Comparison of ENCODE assay signal across 23 cellular contexts in the genomic region with DNA sequence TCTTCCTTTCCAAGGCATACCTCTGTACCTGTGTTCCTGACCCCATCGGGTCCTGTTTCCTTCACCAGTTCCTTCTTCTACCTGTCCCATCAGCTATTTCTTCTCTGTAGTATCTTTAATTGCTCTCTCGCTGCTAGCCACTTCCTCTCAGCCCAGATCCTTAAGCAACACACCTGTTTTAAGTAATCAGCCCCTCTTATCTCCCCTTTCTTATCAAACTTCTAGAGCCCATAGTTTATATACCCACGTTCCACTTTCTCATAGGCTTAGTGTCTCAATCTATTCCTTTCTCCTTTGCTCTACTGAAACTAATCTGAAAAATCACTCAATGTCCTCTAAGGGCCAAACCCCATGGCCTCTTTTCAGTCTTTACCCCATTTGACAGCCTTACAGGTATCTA.
"Had no signal": no experiment of that assay in that cellular context is flagged by ENCODE, and none has a peak within 500 bp of the region (broad histone marks: within the 10 kb centered on the region; RNA-seq: fewer than 3 reads in every experiment).

No MANE protein-coding gene starts in this region.

- H3K79me2 ChIP-seq: hepatocyte had no signal

- H3K4me3 Mint-ChIP-seq: dendritic cell treated with granulocyte-macrophage colony-stimulating factor and Interleukin-4, amounts not matched to agents 40 ng/mL and 50 ng/mL, for 4 days; effector memory CD8-positive, alpha-beta T cell; immature natural killer cell had no signal

- H3K4me1 ChIP-seq: colonic mucosa had no signal

- H3K27me3 Mint-ChIP-seq: dendritic cell treated with granulocyte-macrophage colony-stimulating factor and Interleukin-4, amounts not matched to agents 40 ng/mL and 50 ng/mL, for 4 days; effector memory CD8-positive, alpha-beta T cell had no signal

- H3K9me3 ChIP-seq: colonic mucosa, esophagus muscularis mucosa, gastroesophageal sphincter, heart left ventricle, left ventricle myocardium inferior, lower lobe of right lung had no signal

- H3K36me3 ChIP-seq: colonic mucosa, esophagus muscularis mucosa, gastroesophageal sphincter, heart left ventricle, left ventricle myocardium inferior, lower lobe of right lung had no signal

- H3K27ac ChIP-seq: colonic mucosa, esophagus muscularis mucosa, foreskin keratinocyte, gastroesophageal sphincter, heart left ventricle, hepatocyte, left ventricle myocardium inferior, lower lobe of right lung had no signal

- H3K36me3 Mint-ChIP-seq: immature natural killer cell had no signal

- H3K27me3 ChIP-seq: colonic mucosa, esophagus muscularis mucosa, foreskin keratinocyte, gastroesophageal sphincter, heart left ventricle, hepatocyte had no signal

- DNase-seq: colonic mucosa; cortex of kidney; effector CD8-positive, alpha-beta T cell; effector memory CD8-positive, alpha-beta T cell; foreskin keratinocyte; heart left ventricle; hypothalamus; immature natural killer cell; islet precursor cell; kidney; kidney glomerular epithelial cell; left colon; left ventricle myocardium inferior; lower lobe of right lung; mesenchymal stem cell; midbrain had no signal

- FAIRE-seq: endothelial cell of umbilical vein, frontal cortex, kidney had no signal

- H2AFZ ChIP-seq: hepatocyte had no signal

- H3K4me3 ChIP-seq: colonic mucosa, esophagus muscularis mucosa, gastroesophageal sphincter, heart left ventricle, hepatocyte, left ventricle myocardium inferior, lower lobe of right lung had no signal

- H3K4me2 ChIP-seq: hepatocyte had no signal

- H3K9me3 Mint-ChIP-seq: dendritic cell treated with granulocyte-macrophage colony-stimulating factor and Interleukin-4, amounts not matched to agents 40 ng/mL and 50 ng/mL, for 4 days; effector memory CD8-positive, alpha-beta T cell; immature natural killer cell had no signal

- H3K27ac Mint-ChIP-seq: dendritic cell treated with granulocyte-macrophage colony-stimulating factor and Interleukin-4, amounts not matched to agents 40 ng/mL and 50 ng/mL, for 4 days; effector memory CD8-positive, alpha-beta T cell; immature natural killer cell had no signal

- ATAC-seq: effector memory CD8-positive, alpha-beta T cell; foreskin keratinocyte; gastroesophageal sphincter; heart left ventricle; left colon; left lobe of liver; lower lobe of right lung had no signal
